ENCODE assay signal across 8 cellular contexts in genomic region chr9:35646583-35647265, GRCh38. TPM values are rescaled to one million over a fixed set of nuclear protein-coding genes. Genes with fewer than 3 reads are reported as not detected.
A peak's percentile ranks its signal among the peaks of the same experiment; 100 is the strongest.
DNase-seq lines count a peak whose midpoint lies in the region; ATAC-seq and TF ChIP-seq lines count a peak whose summit lies in the region.

No MANE protein-coding gene starts in this region.

- H3K27ac ChIP-seq in thymus (ENCODE audit: low read depth) = peak overlapping the region; percentile 95

- no peaks in the 10 kb centered on the region for H3K9me3 Mint-ChIP-seq in activated naive CD4-positive, alpha-beta T cell treated with anti-CD3 and anti-CD28 coated beads, Interleukin-2, amount 50 U/mL, for 24 hours
- peaks cover 17% of the 10 kb centered on the region for H3K9me3 Mint-ChIP-seq in glutamatergic neuron (ENCODE audit: unreplicated experiment)
- no peaks in the 10 kb centered on the region for H3K9me3 Mint-ChIP-seq in osteocyte (ENCODE audit: unreplicated experiment)

- H3K27ac Mint-ChIP-seq in activated naive CD4-positive, alpha-beta T cell treated with anti-CD3 and anti-CD28 coated beads, Interleukin-2, amount 50 U/mL, for 24 hours = peak overlapping the region; percentile 95
- H3K27ac Mint-ChIP-seq in glutamatergic neuron (ENCODE audit: unreplicated experiment) = peak overlapping the region; percentile 95
- peak overlapping the region; percentile 93 for H3K27ac Mint-ChIP-seq in osteocyte (ENCODE audit: unreplicated experiment)

- H3K4me1 ChIP-seq in thymus (ENCODE audit: control insufficient read depth, insufficient read depth, low read length) = peaks cover 41% of the 10 kb centered on the region

- H3K27me3 ChIP-seq in thymus (ENCODE audit: control insufficient read depth, insufficient read depth) = no peaks in the 10 kb centered on the region

- H3K9me3 ChIP-seq in thymus (ENCODE audit: control insufficient read depth) = no peaks in the 10 kb centered on the region

- no peaks in the 10 kb centered on the region for H3K36me3 ChIP-seq in thymus (ENCODE audit: control insufficient read depth, insufficient read depth)

- TF ChIP-seq CTCF in GM12865 (IDR thresholded peaks at IDR 0.05; ENCODE audit: insufficient read depth, low read depth, low read length, missing control alignments) (peak; percentile 98), glutamatergic neuron (IDR thresholded peaks at IDR 0.05; ENCODE audit: partially characterized antibody, unreplicated experiment) (peak; percentile 93), osteocyte (IDR thresholded peaks at IDR 0.05) (peak; percentile 92)

- H3K36me3 Mint-ChIP-seq in activated naive CD4-positive, alpha-beta T cell treated with anti-CD3 and anti-CD28 coated beads, Interleukin-2, amount 50 U/mL, for 24 hours = no peaks in the 10 kb centered on the region
- H3K36me3 Mint-ChIP-seq in glutamatergic neuron (ENCODE audit: unreplicated experiment) (peaks cover 5% of the 10 kb centered on the region), osteocyte (ENCODE audit: unreplicated experiment) (no peaks in the 10 kb centered on the region)

- peak overlapping the region; percentile 94 for H3K4me3 Mint-ChIP-seq in activated naive CD4-positive, alpha-beta T cell treated with anti-CD3 and anti-CD28 coated beads, Interleukin-2, amount 50 U/mL, for 24 hours
- H3K4me3 Mint-ChIP-seq in glutamatergic neuron (ENCODE audit: unreplicated experiment) = peak overlapping the region; percentile 100
- peak overlapping the region; percentile 85 for H3K4me3 Mint-ChIP-seq in osteocyte (ENCODE audit: unreplicated experiment)

- no peaks in the 10 kb centered on the region for H3K27me3 Mint-ChIP-seq in activated naive CD4-positive, alpha-beta T cell treated with anti-CD3 and anti-CD28 coated beads, Interleukin-2, amount 50 U/mL, for 24 hours
- H3K27me3 Mint-ChIP-seq in glutamatergic neuron (ENCODE audit: unreplicated experiment) (peaks cover 24% of the 10 kb centered on the region), osteocyte (ENCODE audit: unreplicated experiment) (no peaks in the 10 kb centered on the region)

- WGBS in thymus = under 1% methylated on average over 54 of the region's 54 CpGs

- peaks cover 67% of the 10 kb centered on the region for H3K4me1 Mint-ChIP-seq in activated naive CD4-positive, alpha-beta T cell treated with anti-CD3 and anti-CD28 coated beads, Interleukin-2, amount 50 U/mL, for 24 hours
- H3K4me1 Mint-ChIP-seq in glutamatergic neuron (ENCODE audit: low read depth, unreplicated experiment) (peaks cover 27% of the 10 kb centered on the region), osteocyte (ENCODE audit: unreplicated experiment) (peaks cover 9% of the 10 kb centered on the region)

- DNase-seq in GM12865 (ENCODE audit: low read depth) (peak; percentile 95), NAMALWA (ENCODE audit: low spot score) (peak; percentile 94), SK-N-DZ (ENCODE audit: low spot score) (peak; percentile 83), glutamatergic neuron (peak; percentile 96), osteocyte (ENCODE audit: extremely low spot score, unreplicated experiment) (peak; percentile 98)

- ATAC-seq in HG02588 (IDR thresholded peaks at IDR 0.05; ENCODE audit: unreplicated experiment) = peak; percentile 82

- H3K4me3 ChIP-seq in GM12865 (ENCODE audit: low read depth, low read length) (peak overlapping the region; percentile 82), thymus (ENCODE audit: low read length) (peak overlapping the region; percentile 68)

RNA-seq across cellular contexts. Expression of gene SIT1, which starts 4.0 kb away (rescaled TPM):
- 2.9 and 4.0 TPM in 2 replicates for polyA plus RNA-seq in SK-N-DZ (2014; cell fraction: cytosol; rRNA removed)
- polyA plus RNA-seq in SK-N-DZ (2014; cell fraction: nucleus; rRNA removed) = 0.88 and 4.5 TPM in 2 replicates
- total RNA-seq in glutamatergic neuron (ENCODE audit: unreplicated experiment) = 3.4 TPM
- not detected in 2 replicates for total RNA-seq in osteocyte
- 42.2 TPM for polyA plus RNA-seq in thymus

RNA-seq across cellular contexts. Expression of gene RMRP, which starts 11.1 kb away (rescaled TPM):
- not detected in 2 replicates for polyA plus RNA-seq in SK-N-DZ (2014; cell fraction: cytosol; rRNA removed)
- not detected in 2 replicates for polyA plus RNA-seq in SK-N-DZ (2014; cell fraction: nucleus; rRNA removed)
- total RNA-seq in glutamatergic neuron (ENCODE audit: unreplicated experiment) (35,708 TPM), osteocyte (14,337 and 15,426 TPM in 2 replicates)
- 13.0 TPM for polyA plus RNA-seq in thymus

RNA-seq across cellular contexts. Expression of gene CCDC107, which starts 11.4 kb away (rescaled TPM):
- 6.5 and 7.8 TPM in 2 replicates for polyA plus RNA-seq in SK-N-DZ (2014; cell fraction: cytosol; rRNA removed)
- polyA plus RNA-seq in SK-N-DZ (2014; cell fraction: nucleus; rRNA removed) = 7.7 and 8.2 TPM in 2 replicates
- total RNA-seq in glutamatergic neuron (ENCODE audit: unreplicated experiment) (32.5 TPM), osteocyte (30.0 and 31.3 TPM in 2 replicates)
- polyA plus RNA-seq in thymus = 43.2 TPM

RNA-seq across cellular contexts. Expression of gene ARHGEF39, which starts 18.3 kb away (rescaled TPM):
- 10.9 and 15.1 TPM in 2 replicates for polyA plus RNA-seq in SK-N-DZ (2014; cell fraction: cytosol; rRNA removed)
- 30.1 and 40.3 TPM in 2 replicates for polyA plus RNA-seq in SK-N-DZ (2014; cell fraction: nucleus; rRNA removed)
- 2.6 TPM for total RNA-seq in glutamatergic neuron (ENCODE audit: unreplicated experiment)
- 0.86 and 1.6 TPM in 2 replicates for total RNA-seq in osteocyte
- polyA plus RNA-seq in thymus = 1.5 TPM

RNA-seq across cellular contexts. Expression of gene CA9, which starts 27.0 kb away (rescaled TPM):
- 2.2 TPM in 1 of 2 replicates, not detected in the other for polyA plus RNA-seq in SK-N-DZ (2014; cell fraction: cytosol; rRNA removed)
- polyA plus RNA-seq in SK-N-DZ (2014; cell fraction: nucleus; rRNA removed) = 2.3 TPM in 1 of 2 replicates, not detected in the other
- total RNA-seq in glutamatergic neuron (ENCODE audit: unreplicated experiment) = not detected
- total RNA-seq in osteocyte = not detected in 2 replicates
- polyA plus RNA-seq in thymus = 0.50 TPM

Comparison
In these comparisons a context has a peak if more than half of its experiments do, and no peak if none do; other contexts are left out.
1. Peak in every context shown above with its lines: DNase-seq, ATAC-seq, H3K4me3 ChIP-seq and H3K27ac ChIP-seq.